ENCODE assay signal across 7 cellular contexts in the genomic region with DNA sequence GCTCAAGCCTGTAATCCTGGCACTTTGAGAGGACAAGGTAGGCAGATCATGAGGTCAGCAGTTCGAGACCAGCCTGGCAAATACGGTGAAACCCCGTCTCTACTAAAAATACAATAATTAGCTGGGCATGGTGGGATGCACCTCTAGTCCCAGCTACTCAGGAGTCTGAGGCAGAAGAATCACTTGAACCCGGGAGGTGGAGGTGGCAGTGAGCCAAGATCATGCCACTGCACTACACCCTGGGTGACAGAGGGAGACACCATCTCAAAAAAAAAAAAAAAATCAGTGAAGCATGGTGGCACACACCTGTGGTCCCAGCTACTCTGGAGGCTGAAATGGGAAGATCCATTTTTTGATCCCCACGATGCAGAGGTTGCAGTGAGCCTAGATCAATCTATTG. TPM values are rescaled to one million over a fixed set of nuclear protein-coding genes. Genes with fewer than 3 reads are reported as not detected.
"Had no signal": no experiment of that assay in that cellular context is flagged by ENCODE, and none has a peak within 500 bp of the region (broad histone marks: within the 10 kb centered on the region; RNA-seq: fewer than 3 reads in every experiment).

No MANE protein-coding gene starts in this region.

RNA-seq across cellular contexts. Expression of gene PRAMEF18, which starts 4.1 kb away (rescaled TPM):
- total RNA-seq: K562, M059J, PC-3, Peyer's patch, Right ventricle myocardium superior, SJSA1 had no signal
- polyA plus RNA-seq: K562, SK-N-SH had no signal

RNA-seq across cellular contexts. Expression of gene PRAMEF5, which starts 23.9 kb away (rescaled TPM):
- total RNA-seq: K562, M059J, PC-3, Peyer's patch, Right ventricle myocardium superior, SJSA1 had no signal
- polyA plus RNA-seq: K562, SK-N-SH had no signal

RNA-seq across cellular contexts. Expression of gene PRAMEF13, which starts 28.9 kb away (rescaled TPM):
- total RNA-seq: K562, M059J, PC-3, Peyer's patch, Right ventricle myocardium superior, SJSA1 had no signal
- polyA plus RNA-seq: K562, SK-N-SH had no signal

RNA-seq across cellular contexts. Expression of gene PRAMEF8, which starts 54.8 kb away (rescaled TPM):
- total RNA-seq: K562, M059J, PC-3, Peyer's patch, Right ventricle myocardium superior, SJSA1 had no signal
- polyA plus RNA-seq: K562, SK-N-SH had no signal

RNA-seq across cellular contexts. Expression of gene PRAMEF9, which starts 58.4 kb away (rescaled TPM):
- total RNA-seq: K562, M059J, PC-3, Peyer's patch, Right ventricle myocardium superior, SJSA1 had no signal
- polyA plus RNA-seq: K562, SK-N-SH had no signal
